8 cellular contexts compared by ENCODE assay signal in the genomic region with DNA sequence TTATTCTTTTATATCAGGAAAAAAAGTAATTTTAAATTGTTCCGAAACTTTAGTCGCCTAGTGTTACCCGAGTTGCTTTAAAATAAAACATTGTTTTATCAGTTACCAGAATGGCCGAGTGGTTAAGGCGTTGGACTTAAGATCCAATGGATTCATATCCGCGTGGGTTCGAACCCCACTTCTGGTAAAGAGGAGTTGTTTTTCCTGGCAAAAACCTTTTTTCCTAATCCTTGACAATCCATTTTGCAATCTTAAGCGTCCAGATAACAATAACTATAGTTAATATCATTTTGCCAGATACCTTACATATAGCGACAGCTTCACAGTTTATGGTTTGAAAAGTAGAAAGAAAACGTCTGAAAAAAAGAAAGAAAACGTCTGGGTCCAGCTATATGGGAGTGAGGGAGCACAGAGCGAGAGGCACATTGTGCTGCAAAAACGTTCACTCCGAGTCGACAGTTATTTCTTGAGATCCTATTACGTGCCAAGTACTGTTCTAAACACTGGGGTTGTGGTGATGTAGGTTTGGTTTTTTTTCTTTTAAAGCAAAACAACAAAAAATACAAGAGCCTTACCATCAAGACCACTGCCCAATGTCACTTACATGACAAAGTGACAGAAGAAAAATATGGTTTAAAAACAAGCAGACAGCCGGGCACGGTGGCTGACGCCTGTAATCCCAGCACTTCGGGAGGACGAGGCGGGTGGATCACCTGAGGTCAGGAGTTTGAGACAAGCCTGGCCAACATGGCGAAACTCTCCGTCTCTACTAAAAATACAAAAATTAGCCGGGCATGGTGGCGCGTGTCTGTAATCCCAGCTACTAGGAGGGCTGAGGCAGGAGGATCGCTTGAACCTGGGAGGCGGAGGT. TPM values are rescaled to one million over a fixed set of nuclear protein-coding genes. Genes with fewer than 3 reads are reported as not detected.
DNase-seq lines count a peak whose midpoint lies in the region; ATAC-seq and TF ChIP-seq lines count a peak whose summit lies in the region.

No MANE protein-coding gene starts in this region.

- H3K4me1 ChIP-seq in psoas muscle: no peaks in the 10 kb centered on the region

- peak; percentile 72 for DNase-seq in G401 (ENCODE audit: low spot score)
- peak; percentile 64 for DNase-seq in NAMALWA (ENCODE audit: low spot score)
- DNase-seq in activated CD8-positive, alpha-beta memory T cell treated with anti-CD3 and anti-CD28 coated beads, Interleukin-2, amount 50 U/mL, for 48 hours: peak; percentile 69
- DNase-seq in glutamatergic neuron: peak; percentile 23
- no peak for DNase-seq in psoas muscle
- no peak for DNase-seq in KBM-7

- no peaks in the 10 kb centered on the region for H3K36me3 ChIP-seq in psoas muscle (ENCODE audit: insufficient read depth in 1 of 2, low read depth in 1 of 2)

- H3K27me3 Mint-ChIP-seq in glutamatergic neuron (ENCODE audit: unreplicated experiment): peaks cover 24% of the 10 kb centered on the region

- TF ChIP-seq CTCF in glutamatergic neuron (IDR thresholded peaks at IDR 0.05; ENCODE audit: partially characterized antibody, unreplicated experiment) (no peak), psoas muscle (IDR thresholded peaks at IDR 0.05) (no peak)

- H3K4me3 ChIP-seq in psoas muscle: peak overlapping the region; percentile 66

- no peaks in the 10 kb centered on the region for H3K27me3 ChIP-seq in psoas muscle (ENCODE audit: insufficient read depth in 3 of 3, low read length in 2 of 3)

- 24 to 26% (median 25%) methylated on average over 30 of the region's 30 CpGs for WGBS in psoas muscle, 3 donors

- peak overlapping the region; percentile 87 for H3K27ac ChIP-seq in psoas muscle

- intact Hi-C loops in psoas muscle (cut with DNase I): loop anchor here in 1 of 2 donors (5.0 kb wide), 1 partner anchor 115 kb away; the partner anchor contains the start of gene PATL1

- H3K36me3 Mint-ChIP-seq in glutamatergic neuron (ENCODE audit: unreplicated experiment): no peaks in the 10 kb centered on the region

- no peaks in the 10 kb centered on the region for H3K9me3 ChIP-seq in psoas muscle

- peak overlapping the region; percentile 89 for H3K4me3 Mint-ChIP-seq in glutamatergic neuron (ENCODE audit: unreplicated experiment)

- in situ Hi-C loops in G401 (cut with HindIII; ENCODE audit: low sequenced_read_pairs): no loop called here
- in situ Hi-C loops in KBM-7 (cut with MboI; ENCODE audit: low pct_unique_long_range_greater_than_20kb, low sequenced_read_pairs): no loop called here

- peak; percentile 39 to 41 (median 40) for ATAC-seq in psoas muscle
- ATAC-seq in GM18517 (IDR thresholded peaks at IDR 0.05; ENCODE audit: unreplicated experiment): no peak
- ATAC-seq in HG03432 (IDR thresholded peaks at IDR 0.05; ENCODE audit: unreplicated experiment): no peak

- H3K27ac Mint-ChIP-seq in glutamatergic neuron (ENCODE audit: unreplicated experiment): peak overlapping the region; percentile 98

- H3K9me3 Mint-ChIP-seq in glutamatergic neuron (ENCODE audit: unreplicated experiment): peaks cover 38% of the 10 kb centered on the region

- H3K4me1 Mint-ChIP-seq in glutamatergic neuron (ENCODE audit: low read depth, unreplicated experiment): peaks cover 8% of the 10 kb centered on the region

RNA-seq across cellular contexts. Expression of gene OR4D9, which starts 40.5 kb away (rescaled TPM):
- not detected in 2 replicates for total RNA-seq in G401 (2014; rRNA removed; shearing (Covaris generic))
- total RNA-seq in glutamatergic neuron (ENCODE audit: unreplicated experiment) (not detected), psoas muscle (not detected)
- not detected for polyA plus RNA-seq in psoas muscle

RNA-seq across cellular contexts. Expression of gene OR4D11, which starts 48.5 kb away (rescaled TPM):
- not detected in 2 replicates for total RNA-seq in G401 (2014; rRNA removed; shearing (Covaris generic))
- total RNA-seq in glutamatergic neuron (ENCODE audit: unreplicated experiment) (not detected), psoas muscle (not detected)
- polyA plus RNA-seq in psoas muscle: not detected

Comparison
In these comparisons a context has a peak if more than half of its experiments do, and no peak if none do; other contexts are left out.
1. DNase-seq: peak in G401 (single experiment), NAMALWA (single experiment), activated CD8-positive, alpha-beta memory T cell treated with anti-CD3 and anti-CD28 coated beads, Interleukin-2, amount 50 U/mL, for 48 hours (single experiment) and glutamatergic neuron (single experiment); none in psoas muscle (0 of 2) and KBM-7 (single experiment).
2. ATAC-seq: peak in psoas muscle (4 of 4); none in GM18517 (single experiment) and HG03432 (single experiment).